Comparison of ENCODE assay signal across 10 cellular contexts in genomic region chr2:174662459-174662858, GRCh38.
DNase-seq lines count a peak whose midpoint lies in the region; FAIRE-seq and TF ChIP-seq lines count a peak whose summit lies in the region.
"Had no signal": no experiment of that assay in that cellular context is flagged by ENCODE, and none has a peak within 500 bp of the region (broad histone marks: within the 10 kb centered on the region; RNA-seq: fewer than 3 reads in every experiment).

No MANE protein-coding gene starts in this region.

- no peak overlapping the region for H3K9ac ChIP-seq in astrocyte (ENCODE audit: low read length)

- peaks cover 50% of the 10 kb centered on the region for H4K20me1 ChIP-seq in astrocyte (ENCODE audit: insufficient read depth, low read length)

- H3K4me1 ChIP-seq in astrocyte (ENCODE audit: insufficient read depth, low read length) = peaks cover 11% of the 10 kb centered on the region

- peaks cover 19% of the 10 kb centered on the region for H3K79me2 ChIP-seq in astrocyte (ENCODE audit: insufficient read depth, low read length)

- H3K9me3 Mint-ChIP-seq in astrocyte (ENCODE audit: unreplicated experiment) = no peaks in the 10 kb centered on the region
- H3K9me3 Mint-ChIP-seq: natural killer cell had no signal

- H3K36me3 ChIP-seq in astrocyte (ENCODE audit: insufficient read depth, low read length) = no peaks in the 10 kb centered on the region
- H3K36me3 ChIP-seq: upper lobe of right lung had no signal

- no peak for FAIRE-seq in H54 (lab: Jason Lieb, UNC)
- peak; percentile 58 for FAIRE-seq in astrocyte (lab: Jason Lieb, UNC)

- peak overlapping the region; percentile 26 for H3K4me2 ChIP-seq in astrocyte (ENCODE audit: low read length)

- peak; percentile 15 for DNase-seq in H54 (ENCODE audit: insufficient read length, low spot score)
- DNase-seq in astrocyte (ENCODE audit: low read depth) = peak; percentile 76
- DNase-seq in foreskin fibroblast = peak; percentile 81 to 90
- peak; percentile 84 for DNase-seq in stromal cell of bone marrow (ENCODE audit: low read depth)
- DNase-seq in HPDE6-E6E7 (ENCODE audit: extremely low spot score) = no peak
- no peak for DNase-seq in NCI-H524 (lab: John Stamatoyannopoulos, UW)
- DNase-seq in globus pallidus (ENCODE audit: low spot score) = no peak
- DNase-seq: natural killer cell, NCI-H1436, upper lobe of right lung had no signal

- H3K27me3 ChIP-seq in astrocyte (ENCODE audit: insufficient read depth, low read length) = no peaks in the 10 kb centered on the region
- H3K27me3 ChIP-seq: upper lobe of right lung had no signal

- no peak overlapping the region for H2AFZ ChIP-seq in astrocyte (ENCODE audit: low read depth, low read length)

- H3K4me3 ChIP-seq in astrocyte (ENCODE audit: insufficient read depth, low read depth, low read length) (no peak overlapping the region), foreskin fibroblast (ENCODE audit: low read depth in 1 of 2, low read length in 2 of 2) (no peak overlapping the region)
- H3K4me3 ChIP-seq: upper lobe of right lung had no signal

- no peaks in the 10 kb centered on the region for H3K9me3 ChIP-seq in astrocyte (ENCODE audit: insufficient read depth, low read depth, low read length)
- H3K9me3 ChIP-seq: upper lobe of right lung had no signal

- TF ChIP-seq CTCF in astrocyte (IDR thresholded peaks at IDR 0.05; ENCODE audit: insufficient read depth, low read depth, low read length) (no peak), foreskin fibroblast (IDR thresholded peaks at IDR 0.05; ENCODE audit: low read depth, low read length) (no peak)

- peaks cover 18% of the 10 kb centered on the region for H3K4me1 Mint-ChIP-seq in astrocyte (ENCODE audit: low read depth, unreplicated experiment)

- TF ChIP-seq POLR2A in H54 (IDR thresholded peaks at IDR 0.05; ENCODE audit: low read depth, low read length) = no peak

- no peak overlapping the region for H3K4me3 Mint-ChIP-seq in astrocyte (ENCODE audit: unreplicated experiment)
- H3K4me3 Mint-ChIP-seq: natural killer cell had no signal

- H3K36me3 Mint-ChIP-seq in astrocyte (ENCODE audit: low read depth, unreplicated experiment) = peaks cover 3% of the 10 kb centered on the region
- H3K36me3 Mint-ChIP-seq: natural killer cell had no signal

- H3K27ac ChIP-seq in astrocyte (ENCODE audit: low read depth, low read length) = peak overlapping the region; percentile 41
- H3K27ac ChIP-seq: upper lobe of right lung had no signal

- no peak overlapping the region for H3K27ac Mint-ChIP-seq in astrocyte (ENCODE audit: unreplicated experiment)
- H3K27ac Mint-ChIP-seq: natural killer cell had no signal

- H3K27me3 Mint-ChIP-seq in astrocyte (ENCODE audit: low read depth, unreplicated experiment) = no peaks in the 10 kb centered on the region

Comparison
In these comparisons a context has a peak if more than half of its experiments do, and no peak if none do; other contexts are left out.
1. DNase-seq: peak in H54 (single experiment), astrocyte (single experiment), foreskin fibroblast (2 of 2) and stromal cell of bone marrow (single experiment); none in HPDE6-E6E7 (single experiment), NCI-H524 (0 of 2) and globus pallidus (single experiment).